20 cellular contexts compared by ENCODE assay signal in the genomic region with DNA sequence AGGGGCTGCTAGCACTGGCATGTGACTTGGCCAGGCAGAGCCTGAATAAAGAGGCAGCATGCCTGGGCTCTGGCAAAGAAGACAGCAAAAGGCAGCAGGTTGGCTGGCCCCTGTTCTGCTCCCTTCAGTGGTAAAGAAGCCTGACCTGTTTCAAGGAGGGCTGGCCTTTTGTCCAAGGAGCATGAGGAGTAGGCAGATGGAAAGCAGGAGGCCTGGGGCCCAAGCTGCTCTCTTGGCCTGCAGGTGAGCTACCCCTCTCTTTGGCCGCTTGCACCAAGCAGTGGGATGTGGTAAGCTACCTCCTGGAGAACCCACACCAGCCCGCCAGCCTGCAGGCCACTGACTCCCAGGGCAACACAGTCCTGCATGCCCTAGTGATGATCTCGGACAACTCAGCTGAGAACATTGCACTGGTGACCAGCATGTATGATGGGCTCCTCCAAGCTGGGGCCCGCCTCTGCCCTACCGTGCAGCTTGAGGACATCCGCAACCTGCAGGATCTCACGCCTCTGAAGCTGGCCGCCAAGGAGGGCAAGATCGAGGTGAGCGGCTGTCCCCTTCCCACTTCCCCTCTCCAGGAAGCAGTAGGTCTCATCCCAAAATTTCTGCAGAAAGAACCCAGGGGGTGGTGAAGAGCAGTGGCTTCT.
"Had no signal": no experiment of that assay in that cellular context is flagged by ENCODE, and none has a peak within 500 bp of the region (broad histone marks: within the 10 kb centered on the region; RNA-seq: fewer than 3 reads in every experiment).

No MANE protein-coding gene starts in this region.

- DNase-seq: effector CD4-positive, alpha-beta T cell; erythroblast; foreskin keratinocyte; naive thymus-derived CD4-positive, alpha-beta T cell; nephron progenitor cell; psoas muscle; retina; right lobe of liver; spleen; stimulated activated CD4-positive, alpha-beta T cell treated with anti-CD3 and anti-CD28 coated beads, Interleukin-15, amount 100 ng/mL, for 24 hours; stimulated activated CD4-positive, alpha-beta T cell treated with anti-CD3 and anti-CD28 coated beads, Interleukin-1b, Interleukin-23, amount 100 ng/mL, for 48 hours; stimulated activated CD4-positive, alpha-beta T cell treated with anti-CD3 and anti-CD28 coated beads, Interleukin-4, amount 100 ng/mL, for 24 hours; stomach had no signal

- H3K9me3 ChIP-seq: neutrophil, psoas muscle, right lobe of liver, spleen, stomach, thoracic aorta had no signal

- H3K27me3 ChIP-seq: foreskin keratinocyte, hepatocyte, neutrophil, right lobe of liver, spleen, stomach had no signal

- H3K36me3 Mint-ChIP-seq: type B pancreatic cell had no signal

- H3K4me3 Mint-ChIP-seq: dendritic cell treated with granulocyte-macrophage colony-stimulating factor and Interleukin-4, amounts not matched to agents 40 ng/mL and 50 ng/mL, for 4 days; endodermal cell; naive thymus-derived CD4-positive, alpha-beta T cell; nephron progenitor cell; stimulated activated memory B cell treated with anti-CD40 and anti-IgM and Interleukin-4, amounts not matched to agents 10 μg/mL and 1 μg/mL and 100 μg/mL, for 72 hours; type B pancreatic cell had no signal

- H3K4me3 ChIP-seq: hepatocyte, psoas muscle, right lobe of liver, spleen, stomach, thoracic aorta had no signal

- H3K27ac ChIP-seq: foreskin keratinocyte, hepatocyte, neutrophil, psoas muscle, right lobe of liver, spleen, stomach, thoracic aorta had no signal

- H3K36me3 ChIP-seq: right lobe of liver had no signal

- H3K27ac Mint-ChIP-seq: dendritic cell treated with granulocyte-macrophage colony-stimulating factor and Interleukin-4, amounts not matched to agents 40 ng/mL and 50 ng/mL, for 4 days; endodermal cell; naive thymus-derived CD4-positive, alpha-beta T cell; nephron progenitor cell; stimulated activated memory B cell treated with anti-CD40 and anti-IgM and Interleukin-4, amounts not matched to agents 10 μg/mL and 1 μg/mL and 100 μg/mL, for 72 hours; type B pancreatic cell had no signal

- ATAC-seq: foreskin keratinocyte; naive thymus-derived CD4-positive, alpha-beta T cell; psoas muscle; right lobe of liver; stimulated activated memory B cell treated with anti-CD40 and anti-IgM and Interleukin-4, amounts not matched to agents 10 μg/mL and 1 μg/mL and 100 μg/mL, for 72 hours had no signal

- H3K4me1 Mint-ChIP-seq: endodermal cell had no signal

- H3K9me3 Mint-ChIP-seq: dendritic cell treated with granulocyte-macrophage colony-stimulating factor and Interleukin-4, amounts not matched to agents 40 ng/mL and 50 ng/mL, for 4 days; endodermal cell; naive thymus-derived CD4-positive, alpha-beta T cell; nephron progenitor cell; stimulated activated memory B cell treated with anti-CD40 and anti-IgM and Interleukin-4, amounts not matched to agents 10 μg/mL and 1 μg/mL and 100 μg/mL, for 72 hours; type B pancreatic cell had no signal

- H3K27me3 Mint-ChIP-seq: dendritic cell treated with granulocyte-macrophage colony-stimulating factor and Interleukin-4, amounts not matched to agents 40 ng/mL and 50 ng/mL, for 4 days; naive thymus-derived CD4-positive, alpha-beta T cell; stimulated activated memory B cell treated with anti-CD40 and anti-IgM and Interleukin-4, amounts not matched to agents 10 μg/mL and 1 μg/mL and 100 μg/mL, for 72 hours; type B pancreatic cell had no signal

- H3K4me1 ChIP-seq: psoas muscle had no signal
